In genomic region chr1:94612081-94612480, GRCh38 we compare ENCODE assay signal across 20 cellular contexts.
"Had no signal": no experiment of that assay in that cellular context is flagged by ENCODE, and none has a peak within 500 bp of the region (broad histone marks: within the 10 kb centered on the region; RNA-seq: fewer than 3 reads in every experiment).

No MANE protein-coding gene starts in this region.

- DNase-seq: activated CD4-positive, alpha-beta T cell treated with anti-CD3 and anti-CD28 coated beads, Interleukin-2, amount 50 U/mL, for 48 hours; activated naive CD4-positive, alpha-beta T cell treated with anti-CD3 and anti-CD28 coated beads, Interleukin-2, amount 10 ng/mL, durations not matched to agents 7 days and 5 days; activated T-cell treated with anti-CD3 and anti-CD28 coated beads, Interleukin-2, amount 50 U/mL, for 24 hours; foreskin keratinocyte; glutamatergic neuron; immature natural killer cell; lower lobe of right lung; midbrain; naive thymus-derived CD4-positive, alpha-beta T cell; retina; stimulated activated CD4-positive, alpha-beta T cell treated with anti-CD3 and anti-CD28 coated beads, Interleukin-4, amount 100 ng/mL, for 4 hours; stimulated activated CD8-positive, alpha-beta memory T cell treated with anti-CD3 and anti-CD28 coated beads, Interleukin-4, amount 100 ng/mL, for 48 hours; stimulated activated naive CD8-positive, alpha-beta T cell treated with anti-CD3 and anti-CD28 coated beads, Interleukin-15, Interleukin-2, amounts not matched to agents 100 U/mL and 50 U/mL, for 24 hours; upper lobe of left lung; WERI-Rb-1 had no signal

- H3K27ac ChIP-seq: cardiac muscle cell, foreskin keratinocyte, lower lobe of right lung, parathyroid adenoma, skin epidermis, upper lobe of left lung, WERI-Rb-1 had no signal

- H3K27ac Mint-ChIP-seq: activated naive CD4-positive, alpha-beta T cell treated with anti-CD3 and anti-CD28 coated beads, Interleukin-2, amount 10 ng/mL, durations not matched to agents 7 days and 5 days; activated T-cell treated with anti-CD3 and anti-CD28 coated beads, Interleukin-2, amount 50 U/mL, for 24 hours; immature natural killer cell; naive thymus-derived CD4-positive, alpha-beta T cell; T-helper 1 cell treated with Interleukin-12 subunit alpha and Interleukin-12 subunit beta and Interleukin-4 antibody, amounts not matched to agents 30 μg/mL and 1 μg/mL, for 36 hours had no signal

- ATAC-seq: foreskin keratinocyte; naive thymus-derived CD4-positive, alpha-beta T cell; stimulated activated naive CD8-positive, alpha-beta T cell treated with anti-CD3 and anti-CD28 coated beads, Interleukin-15, Interleukin-2, amounts not matched to agents 100 U/mL and 50 U/mL, for 24 hours had no signal

- H3K27me3 ChIP-seq: cardiac muscle cell, foreskin keratinocyte, upper lobe of left lung had no signal

- H3K4me1 ChIP-seq: parathyroid adenoma had no signal

- H3K4me3 ChIP-seq: cardiac muscle cell, lower lobe of right lung, skin epidermis, upper lobe of left lung had no signal

- H2AFZ ChIP-seq: parathyroid adenoma had no signal

- FAIRE-seq: astrocyte had no signal

- H3K36me3 Mint-ChIP-seq: activated naive CD4-positive, alpha-beta T cell treated with anti-CD3 and anti-CD28 coated beads, Interleukin-2, amount 10 ng/mL, durations not matched to agents 7 days and 5 days; naive thymus-derived CD4-positive, alpha-beta T cell had no signal

- H3K4me3 Mint-ChIP-seq: activated naive CD4-positive, alpha-beta T cell treated with anti-CD3 and anti-CD28 coated beads, Interleukin-2, amount 10 ng/mL, durations not matched to agents 7 days and 5 days; activated T-cell treated with anti-CD3 and anti-CD28 coated beads, Interleukin-2, amount 50 U/mL, for 24 hours; immature natural killer cell; naive thymus-derived CD4-positive, alpha-beta T cell; T-helper 1 cell treated with Interleukin-12 subunit alpha and Interleukin-12 subunit beta and Interleukin-4 antibody, amounts not matched to agents 30 μg/mL and 1 μg/mL, for 36 hours had no signal

- H3K9me3 ChIP-seq: lower lobe of right lung, upper lobe of left lung had no signal

- H3K9me3 Mint-ChIP-seq: activated naive CD4-positive, alpha-beta T cell treated with anti-CD3 and anti-CD28 coated beads, Interleukin-2, amount 10 ng/mL, durations not matched to agents 7 days and 5 days; activated T-cell treated with anti-CD3 and anti-CD28 coated beads, Interleukin-2, amount 50 U/mL, for 24 hours; immature natural killer cell; T-helper 1 cell treated with Interleukin-12 subunit alpha and Interleukin-12 subunit beta and Interleukin-4 antibody, amounts not matched to agents 30 μg/mL and 1 μg/mL, for 36 hours had no signal

- H3K79me2 ChIP-seq: parathyroid adenoma had no signal

- H3K36me3 ChIP-seq: cardiac muscle cell, lower lobe of right lung, upper lobe of left lung, WERI-Rb-1 had no signal
